8 cellular contexts compared by ENCODE assay signal in the genomic region with DNA sequence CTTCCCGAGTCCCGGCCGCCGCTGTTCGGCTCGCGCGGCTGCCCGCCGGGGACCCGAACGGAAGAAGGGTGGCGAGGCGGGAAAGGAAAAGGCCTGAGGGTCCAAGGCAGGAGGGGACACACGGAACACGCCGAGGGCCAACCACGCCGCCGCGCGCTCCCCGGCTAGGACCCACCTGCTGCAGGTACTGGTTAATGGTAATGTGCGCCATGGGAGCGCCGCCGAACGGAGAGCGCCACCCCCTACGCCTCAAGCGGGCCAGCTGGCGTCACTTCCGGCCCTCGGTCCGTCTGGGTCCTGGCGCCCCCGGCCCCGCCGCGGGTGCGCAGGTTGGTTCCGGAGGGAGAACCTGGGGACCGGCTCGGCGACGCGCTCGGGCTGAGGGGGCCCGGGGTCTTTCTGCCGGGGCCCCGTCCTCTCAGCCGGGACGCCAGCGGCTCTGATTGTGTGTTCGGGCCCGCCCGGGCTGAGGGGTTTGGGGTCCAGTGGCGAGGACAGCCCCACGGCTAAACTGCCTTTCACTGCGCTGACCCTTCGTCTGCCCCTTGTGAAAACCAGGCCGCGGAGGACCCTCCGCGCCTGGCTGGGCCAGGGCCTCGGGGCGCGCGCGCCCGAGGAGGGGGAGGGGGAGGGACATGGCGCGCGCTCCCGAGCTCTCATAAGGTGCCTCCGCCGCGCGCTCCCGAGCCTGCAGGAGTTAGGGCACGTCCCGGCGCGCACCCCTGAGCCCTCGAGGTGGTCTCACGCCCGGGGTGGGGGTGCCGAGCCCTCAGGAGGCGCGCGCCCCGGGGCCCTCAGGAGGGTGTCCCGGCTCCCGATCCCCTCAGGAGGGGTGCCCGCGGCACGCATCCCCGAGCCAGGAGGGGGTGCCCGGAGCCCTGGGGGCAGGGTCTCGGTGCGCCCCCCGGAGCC. TPM values are rescaled to one million over a fixed set of nuclear protein-coding genes. Genes with fewer than 3 reads are reported as not detected.
DNase-seq lines count a peak whose midpoint lies in the region; ATAC-seq and TF ChIP-seq lines count a peak whose summit lies in the region.

Gene PCID2 (minus strand): TSS at position 246 of the 912 bp plus-strand sequence. CDS start 35 bp downstream, at position 211.

- peak within 1 kb of the TSS; percentile 96 to 99 (median 98) for H3K27ac ChIP-seq in BLaER1 treated with 17β-estradiol and CSF1 and Interleukin-3, amounts not matched to agents 10 nM and 100 nM
- H3K27ac ChIP-seq in liver (ENCODE audit: low read depth in 1 of 2, low read length in 2 of 2), result peak within 1 kb of the TSS; percentile 99 to 100

- H3K27me3 ChIP-seq in BLaER1 treated with 17β-estradiol and CSF1 and Interleukin-3, amounts not matched to agents 10 nM and 100 nM, result no peaks in the 10 kb centered on the region
- H3K27me3 ChIP-seq in liver (ENCODE audit: control insufficient read depth in 4 of 4, insufficient read depth in 4 of 4, low read length in 3 of 4), result no peaks in the 10 kb centered on the region

- peak within 1 kb of the TSS; percentile 85 to 96 (median 93) for H3K4me2 ChIP-seq in BLaER1 treated with 17β-estradiol and CSF1 and Interleukin-3, amounts not matched to agents 10 nM and 100 nM

- H3K9ac ChIP-seq in BLaER1 treated with 17β-estradiol and CSF1 and Interleukin-3, amounts not matched to agents 10 nM and 100 nM, result peak within 1 kb of the TSS; percentile 95 to 99 (median 98)
- peak within 1 kb of the TSS; percentile 86 to 95 for H3K9ac ChIP-seq in liver (ENCODE audit: low read depth in 1 of 2, low read length in 2 of 2)

- WGBS in liver, result under 1% methylated on average over 102 of the region's 102 CpGs

- DNase-seq in NCI-H748 (lab: John Stamatoyannopoulos, UW; ENCODE audit: unreplicated experiment) (peak; percentile 95), dermis blood vessel endothelial cell (peak; percentile 93)
- DNase-seq in activated CD4-positive, alpha-beta T cell treated with anti-CD3 and anti-CD28 coated beads, Interleukin-2, amount 50 U/mL, for 4 hours, result peak; percentile 85
- peak; percentile 90 for DNase-seq in stimulated activated CD4-positive, alpha-beta T cell treated with anti-CD3 and anti-CD28 coated beads, Interleukin-4, amount 100 ng/mL, for 24 hours

- H3K4me1 ChIP-seq in BLaER1 treated with 17β-estradiol and CSF1 and Interleukin-3, amounts not matched to agents 10 nM and 100 nM, result peaks cover 42 to 72% (median 59%) of the 10 kb centered on the region in 10 experiments
- H3K4me1 ChIP-seq in liver (ENCODE audit: control insufficient read depth in 4 of 4, insufficient read depth in 4 of 4, low read length in 3 of 4), result peaks cover 4 to 43% (median 31%) of the 10 kb centered on the region in 4 donors

- H3K4me3 ChIP-seq in BLaER1 treated with 17β-estradiol and CSF1 and Interleukin-3, amounts not matched to agents 10 nM and 100 nM, result peak within 1 kb of the TSS; percentile 76 to 92 (median 86)
- H3K4me3 ChIP-seq in liver (ENCODE audit: low read depth in 1 of 3, low read length in 3 of 3), result peak within 1 kb of the TSS; percentile 95 to 99 (median 97)

- peak in 1 of 2 donors; percentile 9 for TF ChIP-seq RAD21 in liver (IDR thresholded peaks at IDR 0.05)

- ATAC-seq in GM19324 (IDR thresholded peaks at IDR 0.05; ENCODE audit: low FRiP score, unreplicated experiment), result peak; percentile 79
- ATAC-seq in HG03460 (IDR thresholded peaks at IDR 0.05; ENCODE audit: unreplicated experiment), result peak; percentile 71

- 0 out of 22 replicates have a peak, but pooled peaks cover 0 to 3% (median 0%) of the 10 kb centered on the region in 11 experiments for H3K9me3 ChIP-seq in BLaER1 treated with 17β-estradiol and CSF1 and Interleukin-3, amounts not matched to agents 10 nM and 100 nM (replicated peaks in 1 of 11)
- H3K9me3 ChIP-seq in liver (ENCODE audit: control insufficient read depth in 4 of 4, low read length in 3 of 4), result no peaks in the 10 kb centered on the region

- no peak for TF ChIP-seq CTCF in liver (IDR thresholded peaks at IDR 0.05; ENCODE audit: low read depth, low read length, missing input control)

- H3K36me3 ChIP-seq in BLaER1 treated with 17β-estradiol and CSF1 and Interleukin-3, amounts not matched to agents 10 nM and 100 nM, result peaks cover 35 to 64% (median 58%) of the 10 kb centered on the region in 11 experiments
- peaks cover 0 to 2% (median 0%) of the 10 kb centered on the region in 4 donors for H3K36me3 ChIP-seq in liver (ENCODE audit: control insufficient read depth in 4 of 4, insufficient read depth in 3 of 4, low read depth in 1 of 4, low read length in 3 of 4)

- H4K20me1 ChIP-seq in BLaER1 treated with 17β-estradiol and CSF1 and Interleukin-3, amounts not matched to agents 10 nM and 100 nM, result peaks cover 47 to 74% (median 65%) of the 10 kb centered on the region in 11 experiments; a peak in 21 of 22 replicates

TF ChIP-seq in liver, 16 proteins besides CTCF, POLR2A, EP300 and RAD21:
- TF ChIP-seq GABPA (IDR thresholded peaks at IDR 0.05 in 1 of 2, conservative IDR thresholded peaks at IDR 0.05 in 1 of 2) (peak; percentile 78 to 93), HNF4A (conservative IDR thresholded peaks at IDR 0.05) (no peak), YY1 (IDR thresholded peaks at IDR 0.05) (peak; percentile 85), SP1 (IDR thresholded peaks at IDR 0.05) (peak; percentile 29)
- TF ChIP-seq, protein P1, sequence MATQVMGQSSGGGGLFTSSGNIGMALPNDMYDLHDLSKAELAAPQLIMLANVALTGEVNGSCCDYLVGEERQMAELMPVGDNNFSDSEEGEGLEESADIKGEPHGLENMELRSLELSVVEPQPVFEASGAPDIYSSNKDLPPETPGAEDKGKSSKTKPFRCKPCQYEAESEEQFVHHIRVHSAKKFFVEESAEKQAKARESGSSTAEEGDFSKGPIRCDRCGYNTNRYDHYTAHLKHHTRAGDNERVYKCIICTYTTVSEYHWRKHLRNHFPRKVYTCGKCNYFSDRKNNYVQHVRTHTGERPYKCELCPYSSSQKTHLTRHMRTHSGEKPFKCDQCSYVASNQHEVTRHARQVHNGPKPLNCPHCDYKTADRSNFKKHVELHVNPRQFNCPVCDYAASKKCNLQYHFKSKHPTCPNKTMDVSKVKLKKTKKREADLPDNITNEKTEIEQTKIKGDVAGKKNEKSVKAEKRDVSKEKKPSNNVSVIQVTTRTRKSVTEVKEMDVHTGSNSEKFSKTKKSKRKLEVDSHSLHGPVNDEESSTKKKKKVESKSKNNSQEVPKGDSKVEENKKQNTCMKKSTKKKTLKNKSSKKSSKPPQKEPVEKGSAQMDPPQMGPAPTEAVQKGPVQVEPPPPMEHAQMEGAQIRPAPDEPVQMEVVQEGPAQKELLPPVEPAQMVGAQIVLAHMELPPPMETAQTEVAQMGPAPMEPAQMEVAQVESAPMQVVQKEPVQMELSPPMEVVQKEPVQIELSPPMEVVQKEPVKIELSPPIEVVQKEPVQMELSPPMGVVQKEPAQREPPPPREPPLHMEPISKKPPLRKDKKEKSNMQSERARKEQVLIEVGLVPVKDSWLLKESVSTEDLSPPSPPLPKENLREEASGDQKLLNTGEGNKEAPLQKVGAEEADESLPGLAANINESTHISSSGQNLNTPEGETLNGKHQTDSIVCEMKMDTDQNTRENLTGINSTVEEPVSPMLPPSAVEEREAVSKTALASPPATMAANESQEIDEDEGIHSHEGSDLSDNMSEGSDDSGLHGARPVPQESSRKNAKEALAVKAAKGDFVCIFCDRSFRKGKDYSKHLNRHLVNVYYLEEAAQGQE (IDR thresholded peaks at IDR 0.05), result peak; percentile 67

RNA-seq across cellular contexts. Expression of gene PCID2, which starts in this region (rescaled TPM):
- total RNA-seq in dermis blood vessel endothelial cell (64.5 and 74.5 TPM in 2 replicates), liver (10 to 100 TPM; 30.6 to 39.1 TPM)
- polyA plus RNA-seq in liver, result 10 to 100 TPM; 13.8 to 14.7 TPM

Comparison
In these comparisons a context has a peak if more than half of its experiments do, and no peak if none do; other contexts are left out.
1. Peak in every context shown above with its lines: DNase-seq, ATAC-seq, H3K4me3 ChIP-seq and H3K27ac ChIP-seq.